ENCODE assay signal across 8 cellular contexts in genomic region chr12:56158029-56158925, GRCh38. TPM values are rescaled to one million over a fixed set of nuclear protein-coding genes. Genes with fewer than 3 reads are reported as not detected.
DNase-seq lines count a peak whose midpoint lies in the region; ATAC-seq and TF ChIP-seq lines count a peak whose summit lies in the region.

Gene MYL6, plus strand, starts transcription at chr12:56158359. Its CDS starts 43 bp downstream, at chr12:56158402.

- H3K79me2 ChIP-seq in SU-DHL-6 (ENCODE audit: insufficient read depth, low read length), result peaks cover 22% of the 10 kb centered on the region
- peaks cover 22% of the 10 kb centered on the region for H3K79me2 ChIP-seq in parathyroid adenoma

- peak within 1 kb of the TSS; percentile 89 for H3K9ac ChIP-seq in SU-DHL-6 (ENCODE audit: low read length)
- H3K9ac ChIP-seq in parathyroid adenoma, result peak within 1 kb of the TSS; percentile 97

- peak; percentile 26 to 100 for TF ChIP-seq EP300 in tibial nerve (IDR thresholded peaks at IDR 0.05)

- H3K9me2 ChIP-seq in SU-DHL-6 (replicated peaks; ENCODE audit: insufficient read depth, low read length), result no peaks in the 10 kb centered on the region

- H3K4me1 ChIP-seq in cardiac muscle cell (ENCODE audit: low read depth) (peaks cover 29% of the 10 kb centered on the region), parathyroid adenoma (peaks cover 28% of the 10 kb centered on the region), tibial nerve (peaks cover 0 to 52% (median 31%) of the 10 kb centered on the region in 4 donors)

- no peaks in the 10 kb centered on the region for H4K20me1 ChIP-seq in SU-DHL-6 (ENCODE audit: low read depth, low read length)

- peak within 1 kb of the TSS; percentile 61 for H2AFZ ChIP-seq in SU-DHL-6 (ENCODE audit: low read depth, low read length, severe bottlenecking)
- peak within 1 kb of the TSS; percentile 85 for H2AFZ ChIP-seq in parathyroid adenoma

- H3K36me3 ChIP-seq in SU-DHL-6 (ENCODE audit: low read length) (0 out of 2 replicates have a peak, but pooled peaks cover 2% of the 10 kb centered on the region), cardiac muscle cell (peaks cover 47% of the 10 kb centered on the region), parathyroid adenoma (ENCODE audit: control insufficient read depth, insufficient read depth, low read length) (no peaks in the 10 kb centered on the region), tibial nerve (peaks cover 0 to 39% (median 12%) of the 10 kb centered on the region in 3 donors)

- H3K27ac ChIP-seq in SU-DHL-6 (ENCODE audit: low read depth, low read length) (peak within 1 kb of the TSS; percentile 82), cardiac muscle cell (peak within 1 kb of the TSS; percentile 100), parathyroid adenoma (peak within 1 kb of the TSS; percentile 99), tibial nerve (peak within 1 kb of the TSS; percentile 96 to 98 (median 98))

- DNase-seq in GM10266 (ENCODE audit: extremely low spot score) (peak; percentile 91), NCI-H128 (lab: John Stamatoyannopoulos, UW; ENCODE audit: unreplicated experiment) (peak; percentile 99), cardiac muscle cell (ENCODE audit: low read depth in 1 of 2, low spot score in 1 of 2) (peak; percentile 98 to 99), tibial nerve (ENCODE audit: low spot score in 2 of 2) (peak; percentile 98 to 100)
- DNase-seq in activated naive CD8-positive, alpha-beta T cell treated with anti-CD3 and anti-CD28 coated beads, Interleukin-2, amount 50 U/mL, for 16 hours (ENCODE audit: low read depth, low spot score), result peak; percentile 84

- no peaks in the 10 kb centered on the region for H3K27me3 ChIP-seq in SU-DHL-6 (ENCODE audit: low read length)
- no peaks in the 10 kb centered on the region for H3K27me3 ChIP-seq in cardiac muscle cell
- no peaks in the 10 kb centered on the region for H3K27me3 ChIP-seq in parathyroid adenoma (ENCODE audit: control insufficient read depth, insufficient read depth, low read length)
- no peaks in the 10 kb centered on the region for H3K27me3 ChIP-seq in tibial nerve

- TF ChIP-seq POLR2A in tibial nerve (IDR thresholded peaks at IDR 0.05), result peak; percentile 99 to 100

- WGBS in tibial nerve, 2 donors, result 0 to 1% methylated on average over 29 to 30 of the region's 30 CpGs

- peaks cover 36% of the 10 kb centered on the region for H3F3A ChIP-seq in SU-DHL-6 (ENCODE audit: insufficient read depth)

- ATAC-seq in HG02759 (IDR thresholded peaks at IDR 0.05; ENCODE audit: unreplicated experiment), result peak; percentile 89

- TF ChIP-seq CTCF in GM10266 (IDR thresholded peaks at IDR 0.05; ENCODE audit: control insufficient read depth, insufficient read depth, low read depth, missing control alignments) (no peak), SU-DHL-6 (IDR thresholded peaks at IDR 0.05; ENCODE audit: insufficient read depth, low read length, poor library complexity, severe bottlenecking) (no peak), cardiac muscle cell (IDR thresholded peaks at IDR 0.05; ENCODE audit: low read depth, low read length) (no peak), parathyroid adenoma (IDR thresholded peaks at IDR 0.05) (no peak), tibial nerve (IDR thresholded peaks at IDR 0.05) (no peak)

- H3K4me2 ChIP-seq in SU-DHL-6 (ENCODE audit: low read depth, low read length, poor library complexity, severe bottlenecking) (peak within 1 kb of the TSS; percentile 87), parathyroid adenoma (ENCODE audit: low read length) (peak within 1 kb of the TSS; percentile 96)

- H3K4me3 ChIP-seq in SU-DHL-6 (ENCODE audit: insufficient read depth, low read length, poor library complexity, severe bottlenecking) (peak within 1 kb of the TSS; percentile 80), cardiac muscle cell (peak within 1 kb of the TSS; percentile 86), parathyroid adenoma (ENCODE audit: low read depth, low read length) (peak within 1 kb of the TSS; percentile 100), tibial nerve (peak within 1 kb of the TSS; percentile 69 to 94 (median 89))

- H3K9me3 ChIP-seq in SU-DHL-6 (ENCODE audit: insufficient read depth, low read length) (no peaks in the 10 kb centered on the region), cardiac muscle cell (ENCODE audit: low read depth) (no peaks in the 10 kb centered on the region), parathyroid adenoma (ENCODE audit: control insufficient read depth, low read length) (no peaks in the 10 kb centered on the region), tibial nerve (no peaks in the 10 kb centered on the region)

RNA-seq across cellular contexts. Expression of gene MYL6, which starts in this region (rescaled TPM):
- total RNA-seq in cardiac muscle cell (2,618 and 4,325 TPM in 2 replicates), tibial nerve (1,000 to 10,000 TPM; 1,194 to 1,879 (median 1,515) TPM)
- 3,866 and 6,680 TPM in 2 replicates for polyA plus RNA-seq in cardiac muscle cell

Comparison
In these comparisons a context has a peak if more than half of its experiments do, and no peak if none do; other contexts are left out.
1. Peak in every context shown above with its lines: DNase-seq, ATAC-seq, H3K4me3 ChIP-seq and H3K27ac ChIP-seq.